ENCODE assay signal across 17 cellular contexts in genomic region chr9:138073408-138073807, GRCh38.
DNase-seq lines count a peak whose midpoint lies in the region; ATAC-seq, FAIRE-seq and TF ChIP-seq lines count a peak whose summit lies in the region.
"Had no signal": no experiment of that assay in that cellular context is flagged by ENCODE, and none has a peak within 500 bp of the region (broad histone marks: within the 10 kb centered on the region; RNA-seq: fewer than 3 reads in every experiment).

No MANE protein-coding gene starts in this region.

- no peak overlapping the region for H3K4me3 Mint-ChIP-seq in activated CD4-positive, alpha-beta T cell treated with anti-CD3 and anti-CD28 coated beads, Interleukin-2, amount 10 ng/mL, durations not matched to agents 24 days and 14 days

- no peak overlapping the region for H3K27ac Mint-ChIP-seq in activated CD4-positive, alpha-beta T cell treated with anti-CD3 and anti-CD28 coated beads, Interleukin-2, amount 10 ng/mL, durations not matched to agents 24 days and 14 days

- H3K27me3 Mint-ChIP-seq in activated CD4-positive, alpha-beta T cell treated with anti-CD3 and anti-CD28 coated beads, Interleukin-2, amount 10 ng/mL, durations not matched to agents 24 days and 14 days = no peaks in the 10 kb centered on the region

- no peaks in the 10 kb centered on the region for H3K9me3 Mint-ChIP-seq in activated CD4-positive, alpha-beta T cell treated with anti-CD3 and anti-CD28 coated beads, Interleukin-2, amount 10 ng/mL, durations not matched to agents 24 days and 14 days

- H3K27ac ChIP-seq in spleen = no peak overlapping the region
- H3K27ac ChIP-seq: HL-60, SJSA1 had no signal

- intact Hi-C loops in spleen (cut with DNase I; ENCODE audit: low total_unique reads) = no loop called here
- intact Hi-C loops in activated CD4-positive, alpha-beta T cell treated with anti-CD3 and anti-CD28 coated beads, Interleukin-2, amount 10 ng/mL, durations not matched to agents 24 days and 14 days (cut with micrococcal nuclease) = no loop called here

- no peaks in the 10 kb centered on the region for H3K4me1 Mint-ChIP-seq in activated CD4-positive, alpha-beta T cell treated with anti-CD3 and anti-CD28 coated beads, Interleukin-2, amount 10 ng/mL, durations not matched to agents 24 days and 14 days

- H3K36me3 ChIP-seq in spleen = no peaks in the 10 kb centered on the region
- H3K36me3 ChIP-seq: SJSA1 had no signal

- H3K4me1 ChIP-seq in spleen = no peaks in the 10 kb centered on the region
- H3K4me1 ChIP-seq: Caco-2, SJSA1 had no signal

- no peak for TF ChIP-seq POLR2A in spleen (IDR thresholded peaks at IDR 0.05)

- H3K36me3 Mint-ChIP-seq in activated CD4-positive, alpha-beta T cell treated with anti-CD3 and anti-CD28 coated beads, Interleukin-2, amount 10 ng/mL, durations not matched to agents 24 days and 14 days (ENCODE audit: low read depth) = no peaks in the 10 kb centered on the region

- H3K27me3 ChIP-seq in spleen (replicated peaks in 1 of 7) = peaks cover 0 to 33% (median 0%) of the 10 kb centered on the region in 7 donors

- TF ChIP-seq CTCF in D721Med (IDR thresholded peaks at IDR 0.05; ENCODE audit: insufficient read depth, missing control alignments) = no peak
- TF ChIP-seq CTCF in spleen (IDR thresholded peaks at IDR 0.05 in 8 of 11, conservative IDR thresholded peaks at IDR 0.05 in 3 of 11) = no peak

- FAIRE-seq in D721Med (lab: Jason Lieb, UNC) = no peak

- 81 to 90% (median 82%) methylated on average over 12 of the region's 12 CpGs for WGBS in spleen, 5 donors

- no peak overlapping the region for H3K4me3 ChIP-seq in spleen
- H3K4me3 ChIP-seq: SJSA1 had no signal

- H3K9me3 ChIP-seq in spleen = no peaks in the 10 kb centered on the region
- H3K9me3 ChIP-seq: Caco-2, SJSA1 had no signal

- peak; percentile 10 for DNase-seq in D721Med (ENCODE audit: insufficient read length, low spot score)
- DNase-seq in MV-4-11 (lab: John Stamatoyannopoulos, UW) = peak; percentile 19
- peak; percentile 42 for DNase-seq in islet precursor cell
- peak; percentile 41 for DNase-seq in spleen
- DNase-seq in NCI-H2227 (lab: John Stamatoyannopoulos, UW; ENCODE audit: unreplicated experiment) = no peak
- DNase-seq in activated CD4-positive, alpha-beta T cell treated with anti-CD3 and anti-CD28 coated beads, Interleukin-2, amount 10 ng/mL, durations not matched to agents 24 days and 14 days = no peak
- DNase-seq: Caco-2, DMS53, NCI-H1417 treated with DMSO at 0.1 percent for 48 hours, NCI-H1930, NCI-H2171 treated with DMSO at 0.1 percent for 48 hours, NCI-H748 treated with DMSO at 0.1 percent for 48 hours, PC-3 had no signal

- ATAC-seq in GM21737 (IDR thresholded peaks at IDR 0.05; ENCODE audit: unreplicated experiment) = no peak
- ATAC-seq: HCT116, PC-3 had no signal

Comparison
In these comparisons a context has a peak if more than half of its experiments do, and no peak if none do; other contexts are left out.
1. DNase-seq: peak in D721Med (single experiment), MV-4-11 (single experiment), islet precursor cell (single experiment) and spleen (single experiment); none in NCI-H2227 (single experiment) and activated CD4-positive, alpha-beta T cell treated with anti-CD3 and anti-CD28 coated beads, Interleukin-2, amount 10 ng/mL, durations not matched to agents 24 days and 14 days (single experiment).